1 cellular context compared by ENCODE assay signal in genomic region chr6:11366934-11367637, GRCh38.
TF ChIP-seq lines count a peak whose summit lies in the region.

No MANE protein-coding gene starts in this region.

TF ChIP-seq in GM23338, 12 proteins besides CTCF, POLR2A, EP300 and RAD21 (continued from another document):
- no peak for TF ChIP-seq ZNF114 (CRISPR knock-in tag; IDR thresholded peaks at IDR 0.05)
- no peak for TF ChIP-seq POLR2AphosphoS5 (IDR thresholded peaks at IDR 0.05; ENCODE audit: low read depth)
- TF ChIP-seq EZH2 (IDR thresholded peaks at IDR 0.05; ENCODE audit: low read depth, unreplicated experiment), result no peak
- TF ChIP-seq, protein P1, sequence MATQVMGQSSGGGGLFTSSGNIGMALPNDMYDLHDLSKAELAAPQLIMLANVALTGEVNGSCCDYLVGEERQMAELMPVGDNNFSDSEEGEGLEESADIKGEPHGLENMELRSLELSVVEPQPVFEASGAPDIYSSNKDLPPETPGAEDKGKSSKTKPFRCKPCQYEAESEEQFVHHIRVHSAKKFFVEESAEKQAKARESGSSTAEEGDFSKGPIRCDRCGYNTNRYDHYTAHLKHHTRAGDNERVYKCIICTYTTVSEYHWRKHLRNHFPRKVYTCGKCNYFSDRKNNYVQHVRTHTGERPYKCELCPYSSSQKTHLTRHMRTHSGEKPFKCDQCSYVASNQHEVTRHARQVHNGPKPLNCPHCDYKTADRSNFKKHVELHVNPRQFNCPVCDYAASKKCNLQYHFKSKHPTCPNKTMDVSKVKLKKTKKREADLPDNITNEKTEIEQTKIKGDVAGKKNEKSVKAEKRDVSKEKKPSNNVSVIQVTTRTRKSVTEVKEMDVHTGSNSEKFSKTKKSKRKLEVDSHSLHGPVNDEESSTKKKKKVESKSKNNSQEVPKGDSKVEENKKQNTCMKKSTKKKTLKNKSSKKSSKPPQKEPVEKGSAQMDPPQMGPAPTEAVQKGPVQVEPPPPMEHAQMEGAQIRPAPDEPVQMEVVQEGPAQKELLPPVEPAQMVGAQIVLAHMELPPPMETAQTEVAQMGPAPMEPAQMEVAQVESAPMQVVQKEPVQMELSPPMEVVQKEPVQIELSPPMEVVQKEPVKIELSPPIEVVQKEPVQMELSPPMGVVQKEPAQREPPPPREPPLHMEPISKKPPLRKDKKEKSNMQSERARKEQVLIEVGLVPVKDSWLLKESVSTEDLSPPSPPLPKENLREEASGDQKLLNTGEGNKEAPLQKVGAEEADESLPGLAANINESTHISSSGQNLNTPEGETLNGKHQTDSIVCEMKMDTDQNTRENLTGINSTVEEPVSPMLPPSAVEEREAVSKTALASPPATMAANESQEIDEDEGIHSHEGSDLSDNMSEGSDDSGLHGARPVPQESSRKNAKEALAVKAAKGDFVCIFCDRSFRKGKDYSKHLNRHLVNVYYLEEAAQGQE (IDR thresholded peaks at IDR 0.05; ENCODE audit: unreplicated experiment), result no peak
